In genomic region chr17:62808576-62808970, GRCh38 we compare ENCODE assay signal across 13 cellular contexts. TPM values are rescaled to one million over a fixed set of nuclear protein-coding genes. Genes with fewer than 3 reads are reported as not detected.
DNase-seq lines count a peak whose midpoint lies in the region; ATAC-seq, FAIRE-seq and TF ChIP-seq lines count a peak whose summit lies in the region.
"Had no signal": no experiment of that assay in that cellular context is flagged by ENCODE, and none has a peak within 500 bp of the region (broad histone marks: within the 10 kb centered on the region; RNA-seq: fewer than 3 reads in every experiment).

No MANE protein-coding gene starts in this region.

- no peak overlapping the region for H4K8ac ChIP-seq in mesenchymal stem cell (ENCODE audit: low read length)

- no peak overlapping the region for H3K27ac Mint-ChIP-seq in MCF 10A (ENCODE audit: low read depth, unreplicated experiment)
- H3K27ac Mint-ChIP-seq: activated CD8-positive, alpha-beta T cell treated with anti-CD3 and anti-CD28 coated beads, Interleukin-2, amount 10 ng/mL, durations not matched to agents 7 days and 5 days had no signal

- H3K4me1 ChIP-seq in breast epithelium = peaks cover 0 to 3% of the 10 kb centered on the region in 2 donors
- H3K4me1 ChIP-seq in mesenchymal stem cell (ENCODE audit: control insufficient read depth, insufficient read depth, low read depth, low read length) = peaks cover 12% of the 10 kb centered on the region
- peaks cover 8% of the 10 kb centered on the region for H3K4me1 ChIP-seq in upper lobe of right lung
- no peaks in the 10 kb centered on the region for H3K4me1 ChIP-seq in kidney (ENCODE audit: control insufficient read depth in 1 of 2, insufficient read depth in 1 of 2, low read depth in 1 of 2, low read length in 2 of 2)

- H3K4me3 ChIP-seq in breast epithelium (peak overlapping the region in 2 of 3 donors; percentile 46 to 65), mesenchymal stem cell (ENCODE audit: insufficient read depth in 1 of 2, low read depth in 1 of 2, low read length in 2 of 2) (no peak overlapping the region), upper lobe of right lung (peak overlapping the region; percentile 28), kidney (ENCODE audit: low read length in 2 of 2) (peak overlapping the region in 1 of 2 donors; percentile 17)

- no peak overlapping the region for H3K9ac ChIP-seq in mesenchymal stem cell (ENCODE audit: low read length)
- H3K9ac ChIP-seq in kidney (ENCODE audit: low read length in 2 of 2) = no peak overlapping the region

- no peak overlapping the region for H2BK5ac ChIP-seq in mesenchymal stem cell (ENCODE audit: low read depth, low read length, poor library complexity, severe bottlenecking)

- H3K4me3 Mint-ChIP-seq in MCF 10A (ENCODE audit: unreplicated experiment) = no peak overlapping the region
- H3K4me3 Mint-ChIP-seq: activated CD8-positive, alpha-beta T cell treated with anti-CD3 and anti-CD28 coated beads, Interleukin-2, amount 10 ng/mL, durations not matched to agents 7 days and 5 days had no signal

- no peak overlapping the region for H2BK120ac ChIP-seq in mesenchymal stem cell (ENCODE audit: low read depth, low read length)

- peak overlapping the region; percentile 87 for H3K4me2 ChIP-seq in mesenchymal stem cell (ENCODE audit: low read length, poor library complexity, severe bottlenecking)

- no peaks in the 10 kb centered on the region for H3K79me1 ChIP-seq in mesenchymal stem cell (replicated peaks; ENCODE audit: low read length, poor library complexity, severe bottlenecking)

- POLR2A ChIA-PET in MCF 10A (lab: Yijun Ruan, JAX) = no interaction called here

- H4K91ac ChIP-seq in mesenchymal stem cell (ENCODE audit: low read length) = no peak overlapping the region

- no peaks in the 10 kb centered on the region for H3K27me3 Mint-ChIP-seq in MCF 10A (ENCODE audit: insufficient read depth, unreplicated experiment)

- H2AK5ac ChIP-seq in mesenchymal stem cell (ENCODE audit: low read length, severe bottlenecking) = no peak overlapping the region

- peaks cover 11% of the 10 kb centered on the region for H3K4me1 Mint-ChIP-seq in MCF 10A (ENCODE audit: insufficient read depth, unreplicated experiment)

- no peak overlapping the region for H3K14ac ChIP-seq in mesenchymal stem cell (ENCODE audit: low read length in 2 of 2)

- no peaks in the 10 kb centered on the region for H3K36me3 ChIP-seq in breast epithelium
- no peaks in the 10 kb centered on the region for H3K36me3 ChIP-seq in mesenchymal stem cell (ENCODE audit: control insufficient read depth in 1 of 2, insufficient read depth in 2 of 2, low read depth in 1 of 2, low read length in 2 of 2)
- no peaks in the 10 kb centered on the region for H3K36me3 ChIP-seq in upper lobe of right lung
- H3K36me3 ChIP-seq in kidney (ENCODE audit: control insufficient read depth in 1 of 2, insufficient read depth in 2 of 2, low read length in 2 of 2) = no peaks in the 10 kb centered on the region

- H3K27ac ChIP-seq in breast epithelium (no peak overlapping the region), caudate nucleus (ENCODE audit: low read depth, low read length) (peak overlapping the region; percentile 52), mesenchymal stem cell (ENCODE audit: low read length, poor library complexity, severe bottlenecking) (no peak overlapping the region), upper lobe of right lung (no peak overlapping the region), kidney (ENCODE audit: low read depth in 2 of 2, low read length in 2 of 2) (no peak overlapping the region)

- no peak for TF ChIP-seq POLR2A in breast epithelium (IDR thresholded peaks at IDR 0.05)

- no peak overlapping the region for H3K23ac ChIP-seq in mesenchymal stem cell (ENCODE audit: low read length in 2 of 2)

- DNase-seq in breast epithelium (ENCODE audit: low spot score in 2 of 2) = no peak
- no peak for DNase-seq in MCF 10A (ENCODE audit: unreplicated experiment)
- peak in 1 of 61 donors; percentile 31 for DNase-seq in caudate nucleus (lab: John Stamatoyannopoulos, UW)
- no peak for DNase-seq in mesenchymal stem cell
- DNase-seq in upper lobe of right lung = no peak
- DNase-seq in kidney = no peak
- no peak for DNase-seq in stimulated activated CD4-positive, alpha-beta T cell treated with anti-CD3 and anti-CD28 coated beads, Interleukin-4, amount 100 ng/mL, for 24 hours
- no peak for DNase-seq in GM19239 (ENCODE audit: insufficient read length, low spot score)
- DNase-seq: HCEC 1CT had no signal

- WGBS in mesenchymal stem cell = 81% methylated on average over 10 of the region's 10 CpGs

- no TSS peak for BruUV-seq in MCF 10A (replicated peaks; lab: Mats Ljungman, UMichigan)

- H2BK15ac ChIP-seq in mesenchymal stem cell (ENCODE audit: low read depth, poor library complexity, severe bottlenecking) = no peak overlapping the region

- no peak overlapping the region for H2AFZ ChIP-seq in mesenchymal stem cell (ENCODE audit: low read depth, low read length)

- H2BK12ac ChIP-seq in mesenchymal stem cell (ENCODE audit: low read length in 2 of 2) = no peak overlapping the region

- H3K27me3 ChIP-seq in breast epithelium = no peaks in the 10 kb centered on the region
- H3K27me3 ChIP-seq in mesenchymal stem cell (ENCODE audit: control insufficient read depth in 1 of 2, insufficient read depth in 1 of 2, low read length in 2 of 2) = peaks cover 0 to 4% of the 10 kb centered on the region in 2 experiments
- H3K27me3 ChIP-seq in upper lobe of right lung = peaks cover 13% of the 10 kb centered on the region

- no peaks in the 10 kb centered on the region for H3K36me3 Mint-ChIP-seq in MCF 10A (ENCODE audit: insufficient read depth, unreplicated experiment)

- H3K4ac ChIP-seq in mesenchymal stem cell (ENCODE audit: low read depth in 1 of 2, low read length in 2 of 2) = no peak overlapping the region

- H3K18ac ChIP-seq in mesenchymal stem cell (ENCODE audit: low read depth in 1 of 2, low read length in 2 of 2) = no peak overlapping the region

- CTCF ChIA-PET in MCF 10A (lab: Yijun Ruan, JAX) = no interaction called here

- FAIRE-seq in kidney (lab: Jason Lieb, UNC) (no peak), GM19239 (lab: Jason Lieb, UNC) (no peak)
- FAIRE-seq: colon had no signal

- H3K9me3 Mint-ChIP-seq in MCF 10A (ENCODE audit: unreplicated experiment) = no peaks in the 10 kb centered on the region

- TF ChIP-seq CTCF in breast epithelium (IDR thresholded peaks at IDR 0.05) = no peak
- TF ChIP-seq CTCF in MCF 10A (IDR thresholded peaks at IDR 0.05; ENCODE audit: unreplicated experiment) = no peak
- no peak for TF ChIP-seq CTCF in upper lobe of right lung (IDR thresholded peaks at IDR 0.05)
- no peak for TF ChIP-seq CTCF in kidney (IDR thresholded peaks at IDR 0.05; ENCODE audit: borderline replicate concordance, extremely low read depth, insufficient read depth)

- intact Hi-C loops in breast epithelium (cut with DNase I; ENCODE audit: low total_unique reads) (no loop called here), MCF 10A (cut with micrococcal nuclease) (no loop called here), upper lobe of right lung (cut with DNase I) (no loop called here), kidney (cut with DNase I) (no loop called here)

- no peak for ATAC-seq in upper lobe of right lung

- no peaks in the 10 kb centered on the region for H3K9me3 ChIP-seq in breast epithelium
- H3K9me3 ChIP-seq in mesenchymal stem cell (ENCODE audit: control insufficient read depth, low read length) = peaks cover 5% of the 10 kb centered on the region
- no peaks in the 10 kb centered on the region for H3K9me3 ChIP-seq in upper lobe of right lung
- H3K9me3 ChIP-seq in kidney (ENCODE audit: control insufficient read depth in 1 of 2, low read length in 2 of 2) = peaks cover 0 to under 1% of the 10 kb centered on the region in 2 donors

RNA-seq across cellular contexts. Expression of gene MARCHF10, which starts 0.5 kb away (rescaled TPM):
- total RNA-seq in breast epithelium (under 1 TPM in 2 of 3 donors, not detected in 1; under 0.01 to 0.16 TPM), MCF 10A (2022) (not detected in 2 replicates), upper lobe of right lung (not detected), kidney (0.66 TPM)
- 0.04 TPM for polyA plus RNA-seq in mesenchymal stem cell (2013, experiment 1 of 2)
- polyA plus RNA-seq in mesenchymal stem cell (2013, experiment 2 of 2) = 0.21 TPM
- 6.3 TPM for polyA plus RNA-seq in kidney (ENCODE audit: insufficient read depth, low read depth, low replicate concordance)
- total RNA-seq: activated CD8-positive, alpha-beta T cell treated with anti-CD3 and anti-CD28 coated beads, Interleukin-2, amount 10 ng/mL, durations not matched to agents 7 days and 5 days; HT-29; left cardiac atrium had no signal

Comparison
In these comparisons a context has a peak if more than half of its experiments do, and no peak if none do; other contexts are left out.
1. H3K4me3 ChIP-seq: peak in breast epithelium (2 of 3) and upper lobe of right lung (single experiment); none in mesenchymal stem cell (0 of 2).